In the genomic region with DNA sequence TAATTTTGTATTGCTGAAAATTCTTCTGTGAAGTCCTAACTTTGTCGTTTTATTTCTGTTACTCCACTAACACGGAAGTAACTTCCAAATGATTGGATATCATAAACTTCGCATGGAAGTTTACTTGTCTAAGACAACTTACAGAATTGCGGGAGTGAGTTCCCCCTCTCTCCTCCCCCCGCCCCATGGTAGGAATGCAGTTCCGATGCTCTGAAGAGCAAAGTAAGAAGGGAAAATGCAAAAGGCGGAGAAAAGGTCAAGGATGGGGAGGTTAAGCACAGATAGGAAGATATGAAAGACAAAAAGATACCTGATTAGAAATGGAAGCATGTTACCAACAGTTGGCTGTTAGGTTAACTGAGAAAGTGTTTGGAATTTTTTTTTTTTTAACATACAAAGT, we compare ENCODE assay signal across 8 cellular contexts. TPM values are rescaled to one million over a fixed set of nuclear protein-coding genes. Genes with fewer than 3 reads are reported as not detected.
DNase-seq lines count a peak whose midpoint lies in the region; ATAC-seq and TF ChIP-seq lines count a peak whose summit lies in the region.

No MANE protein-coding gene starts in this region.

- no peaks in the 10 kb centered on the region for H3K9me3 Mint-ChIP-seq in activated naive CD4-positive, alpha-beta T cell treated with anti-CD3 and anti-CD28 coated beads, Interleukin-2, amount 10 ng/mL, durations not matched to agents 7 days and 5 days

- no peaks in the 10 kb centered on the region for H3K27me3 Mint-ChIP-seq in activated naive CD4-positive, alpha-beta T cell treated with anti-CD3 and anti-CD28 coated beads, Interleukin-2, amount 10 ng/mL, durations not matched to agents 7 days and 5 days

- H3K4me1 ChIP-seq in adrenal gland (replicated peaks in 1 of 2) = peaks cover 27 to 44% of the 10 kb centered on the region in 2 donors
- peaks cover 0 to 23% (median 11%) of the 10 kb centered on the region in 4 donors for H3K4me1 ChIP-seq in transverse colon

- H3K27ac Mint-ChIP-seq in activated naive CD4-positive, alpha-beta T cell treated with anti-CD3 and anti-CD28 coated beads, Interleukin-2, amount 10 ng/mL, durations not matched to agents 7 days and 5 days = peak overlapping the region; percentile 99

- H3K27ac ChIP-seq in adrenal gland (peak overlapping the region in 2 of 5 donors; percentile 81 to 90), transverse colon (peak overlapping the region; percentile 88 to 94 (median 92)), substantia nigra (ENCODE audit: low read depth, low read length, poor library complexity, severe bottlenecking) (no peak overlapping the region)

- intact Hi-C loops in adrenal gland (cut with DNase I) = no loop called here
- intact Hi-C loops in transverse colon (cut with DNase I; ENCODE audit: low total_unique reads) = no loop called here

- in situ Hi-C loops in transverse colon (cut with MboI; ENCODE audit: low pct_ligation_motif_present in 1 of 4, low pct_unique_long_range_greater_than_20kb in 1 of 4, low sequenced_read_pairs in 3 of 4) = no loop called here

- H3K4me1 Mint-ChIP-seq in activated naive CD4-positive, alpha-beta T cell treated with anti-CD3 and anti-CD28 coated beads, Interleukin-2, amount 10 ng/mL, durations not matched to agents 7 days and 5 days = peaks cover 51% of the 10 kb centered on the region

- H3K27me3 ChIP-seq in adrenal gland = no peaks in the 10 kb centered on the region
- no peaks in the 10 kb centered on the region for H3K27me3 ChIP-seq in transverse colon

- peak overlapping the region; percentile 98 for H3K4me3 Mint-ChIP-seq in activated naive CD4-positive, alpha-beta T cell treated with anti-CD3 and anti-CD28 coated beads, Interleukin-2, amount 10 ng/mL, durations not matched to agents 7 days and 5 days

- TF ChIP-seq POLR2A in adrenal gland (IDR thresholded peaks at IDR 0.05) (no peak), transverse colon (IDR thresholded peaks at IDR 0.05) (no peak)

- TF ChIP-seq CTCF in adrenal gland (IDR thresholded peaks at IDR 0.05) = no peak
- TF ChIP-seq CTCF in transverse colon (IDR thresholded peaks at IDR 0.05) = no peak

- no peak for DNase-seq in activated naive CD4-positive, alpha-beta T cell treated with anti-CD3 and anti-CD28 coated beads, Interleukin-2, amount 10 ng/mL, durations not matched to agents 7 days and 5 days
- DNase-seq in activated naive CD4-positive, alpha-beta T cell treated with Interleukin-2 at 50 U/mL for 16 hours = no peak
- DNase-seq in adrenal gland = no peak
- DNase-seq in kidney tubule cell (ENCODE audit: low spot score) = peak; percentile 9
- DNase-seq in transverse colon = no peak
- DNase-seq in cortex of kidney (lab: John Stamatoyannopoulos, UW) = no peak
- no peak for DNase-seq in substantia nigra (lab: John Stamatoyannopoulos, UW)

- peak overlapping the region in 3 of 4 donors; percentile 15 to 79 (median 64) for H3K4me3 ChIP-seq in adrenal gland
- H3K4me3 ChIP-seq in transverse colon = peak overlapping the region; percentile 62 to 96 (median 88)

- no peaks in the 10 kb centered on the region for H3K9me3 ChIP-seq in adrenal gland (replicated peaks in 1 of 3)
- H3K9me3 ChIP-seq in transverse colon = no peaks in the 10 kb centered on the region

- no peak for TF ChIP-seq EP300 in transverse colon (IDR thresholded peaks at IDR 0.05; ENCODE audit: low read depth)

- no peak for ATAC-seq in GM21737 (IDR thresholded peaks at IDR 0.05; ENCODE audit: unreplicated experiment)

- 5 to 11% (median 9%) methylated on average over 7 of the region's 7 CpGs for WGBS in adrenal gland, 4 donors
- WGBS in transverse colon (ENCODE audit: low coverage in 1 of 2), 2 donors = 3 to 5% methylated on average over 7 of the region's 7 CpGs

- CTCF ChIA-PET in activated naive CD4-positive, alpha-beta T cell treated with anti-CD3 and anti-CD28 coated beads, Interleukin-2, amount 10 ng/mL, durations not matched to agents 7 days and 5 days (lab: Charles Lee) = no interaction called here

- H3K36me3 ChIP-seq in adrenal gland (replicated peaks in 1 of 2) (peaks cover 0 to 15% of the 10 kb centered on the region in 2 donors), transverse colon (peaks cover 0 to 13% (median 4%) of the 10 kb centered on the region in 4 donors)

- H3K36me3 Mint-ChIP-seq in activated naive CD4-positive, alpha-beta T cell treated with anti-CD3 and anti-CD28 coated beads, Interleukin-2, amount 10 ng/mL, durations not matched to agents 7 days and 5 days = peaks cover 25% of the 10 kb centered on the region

RNA-seq across cellular contexts. Expression of a gene that starts 1.3 kb away (rescaled TPM):
- total RNA-seq in adrenal gland (100 to 1,000 TPM; 233 to 604 (median 311) TPM), transverse colon (100 to 1,000 TPM in 2 of 4 donors, 10 to 100 TPM in 2; 34.4 to 235 (median 147) TPM)
- 100 to 1,000 TPM; 174 to 761 (median 249) TPM for polyA plus RNA-seq in adrenal gland
